8 cellular contexts compared by ENCODE assay signal in genomic region chr10:58268946-58269831, GRCh38. TPM values are rescaled to one million over a fixed set of nuclear protein-coding genes. Genes with fewer than 3 reads are reported as not detected.
DNase-seq lines count a peak whose midpoint lies in the region; ATAC-seq and TF ChIP-seq lines count a peak whose summit lies in the region.

Gene CISD1, plus strand, starts transcription at chr10:58269162. Its CDS starts 112 bp downstream, at chr10:58269274.

- peaks cover 8% of the 10 kb centered on the region for H3K27me3 Mint-ChIP-seq in endothelial cell (ENCODE audit: unreplicated experiment)

- peaks cover 75% of the 10 kb centered on the region for H3K79me2 ChIP-seq in OCI-LY3 (ENCODE audit: low read length)

- DNase-seq in D341Med (ENCODE audit: low spot score) (peak; percentile 99), HuH-7 (ENCODE audit: low spot score) (peak; percentile 91), endothelial cell (ENCODE audit: low spot score) (peak; percentile 94), midbrain (lab: John Stamatoyannopoulos, UW) (peak; percentile 97)
- peak; percentile 93 for DNase-seq in activated CD8-positive, alpha-beta memory T cell treated with anti-CD3 and anti-CD28 coated beads, Interleukin-2, amount 50 U/mL, for 48 hours
- DNase-seq in stimulated activated CD8-positive, alpha-beta memory T cell treated with anti-CD3 and anti-CD28 coated beads, Interleukin-2, amount 100 ng/mL, for 1 hour (ENCODE audit: low read depth in 2 of 2) = peak; percentile 82 to 90

- no peak for TF ChIP-seq CTCF in OCI-LY3 (IDR thresholded peaks at IDR 0.05; ENCODE audit: low read depth, low read length)
- TF ChIP-seq CTCF in endothelial cell (IDR thresholded peaks at IDR 0.05; ENCODE audit: unreplicated experiment) = no peak

- H3K4me1 Mint-ChIP-seq in endothelial cell (ENCODE audit: unreplicated experiment) = peaks cover 17% of the 10 kb centered on the region

- H4K20me1 ChIP-seq in OCI-LY3 (ENCODE audit: insufficient read depth, low read length) = peaks cover 3% of the 10 kb centered on the region; the same call in 1 of the 2 replicates

- H3K9ac ChIP-seq in OCI-LY3 (ENCODE audit: low read length) = peak within 1 kb of the TSS; percentile 78

- H3K9me3 Mint-ChIP-seq in endothelial cell (ENCODE audit: unreplicated experiment) = no peaks in the 10 kb centered on the region

- H3K27me3 ChIP-seq in OCI-LY3 (ENCODE audit: low read depth, low read length) = no peaks in the 10 kb centered on the region

- peak within 1 kb of the TSS; percentile 70 for H3K27ac ChIP-seq in OCI-LY3 (ENCODE audit: low read length)

- peaks cover 13% of the 10 kb centered on the region for H3K4me1 ChIP-seq in OCI-LY3 (ENCODE audit: low read length)

- peak within 1 kb of the TSS; percentile 73 for H3K4me2 ChIP-seq in OCI-LY3 (ENCODE audit: low read length)

- no peaks in the 10 kb centered on the region for H3K36me3 ChIP-seq in OCI-LY3 (replicated peaks; ENCODE audit: low read depth, low read length)

- ATAC-seq in GM21515 (IDR thresholded peaks at IDR 0.05; ENCODE audit: unreplicated experiment) = peak; percentile 61

- peak within 1 kb of the TSS; percentile 94 for H3K27ac Mint-ChIP-seq in endothelial cell (ENCODE audit: unreplicated experiment)

- peak within 1 kb of the TSS; percentile 96 for H3K4me3 ChIP-seq in OCI-LY3 (ENCODE audit: low read length)

- no peaks in the 10 kb centered on the region for H3K36me3 Mint-ChIP-seq in endothelial cell (ENCODE audit: low read depth, unreplicated experiment)

- H3K4me3 Mint-ChIP-seq in endothelial cell (ENCODE audit: unreplicated experiment) = peak within 1 kb of the TSS; percentile 96

- peak within 1 kb of the TSS; percentile 91 for H2AFZ ChIP-seq in OCI-LY3 (ENCODE audit: low read depth, low read length)

- no peaks in the 10 kb centered on the region for H3K9me3 ChIP-seq in OCI-LY3 (ENCODE audit: insufficient read depth, low read length)

RNA-seq across cellular contexts. Expression of gene CISD1, which starts in this region (rescaled TPM):
- 38.1 TPM for total RNA-seq in endothelial cell (ENCODE audit: unreplicated experiment)

Comparison
In these comparisons a context has a peak if more than half of its experiments do, and no peak if none do; other contexts are left out.
1. Peak in every context shown above with its lines: DNase-seq, ATAC-seq, H3K4me3 ChIP-seq and H3K27ac ChIP-seq.